Comparison of ENCODE assay signal across 17 cellular contexts in the genomic region with DNA sequence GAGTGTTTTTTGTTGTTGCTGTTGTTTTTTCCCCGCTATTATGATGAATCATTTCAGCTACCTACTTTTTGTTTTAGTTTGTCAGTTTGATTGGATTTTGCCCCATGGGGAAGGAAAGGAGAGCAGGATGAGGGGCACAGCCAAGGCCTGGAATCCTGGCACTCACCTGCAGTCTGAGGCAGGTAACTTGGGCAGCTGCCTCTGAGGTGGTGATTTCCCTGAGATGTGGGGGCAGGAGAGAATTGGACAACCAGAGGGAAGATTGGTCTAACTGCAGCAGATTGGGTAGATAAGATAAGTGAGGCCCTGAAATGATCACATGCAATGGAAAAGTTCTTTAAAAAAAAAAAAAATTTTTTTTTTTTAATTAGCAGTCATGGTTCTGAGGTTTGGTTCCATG. TPM values are rescaled to one million over a fixed set of nuclear protein-coding genes. Genes with fewer than 3 reads are reported as not detected.
DNase-seq lines count a peak whose midpoint lies in the region; ATAC-seq and TF ChIP-seq lines count a peak whose summit lies in the region.
"Had no signal": no experiment of that assay in that cellular context is flagged by ENCODE, and none has a peak within 500 bp of the region (broad histone marks: within the 10 kb centered on the region; RNA-seq: fewer than 3 reads in every experiment).

No MANE protein-coding gene starts in this region.

- H3K4me3 ChIP-seq in CD4-positive, CD25-positive, alpha-beta regulatory T cell (ENCODE audit: low read depth, low read length) = peak overlapping the region; percentile 26
- no peak overlapping the region for H3K4me3 ChIP-seq in IMR-90 (ENCODE audit: insufficient read depth, low read depth, low read length)
- H3K4me3 ChIP-seq: MG63, right atrium auricular region, testis had no signal

- H3K9me3 ChIP-seq in CD4-positive, CD25-positive, alpha-beta regulatory T cell (ENCODE audit: control insufficient read depth in 2 of 2, low read length in 2 of 2) = no peaks in the 10 kb centered on the region
- no peaks in the 10 kb centered on the region for H3K9me3 ChIP-seq in IMR-90 (ENCODE audit: control insufficient read depth, insufficient read depth, low read length)
- H3K9me3 ChIP-seq: BE2C, MG63, right atrium auricular region, testis had no signal

- H2BK20ac ChIP-seq in IMR-90 (ENCODE audit: low read depth, low read length) = no peak overlapping the region

- H3K4ac ChIP-seq in IMR-90 (ENCODE audit: low read depth, low read length) = no peak overlapping the region

- H3K36me3 Mint-ChIP-seq in CD4-positive, CD25-positive, alpha-beta regulatory T cell = peaks cover 7% of the 10 kb centered on the region
- H3K36me3 Mint-ChIP-seq in activated T-cell treated with anti-CD3 and anti-CD28 coated beads, Interleukin-2, amount 50 U/mL, for 4 hours (ENCODE audit: insufficient read depth) = peaks cover 4% of the 10 kb centered on the region
- H3K36me3 Mint-ChIP-seq in natural killer cell = no peaks in the 10 kb centered on the region

- 0 out of 2 replicates have a peak, but pooled peaks cover 4% of the 10 kb centered on the region for H3K9me1 ChIP-seq in IMR-90 (ENCODE audit: insufficient read depth, low read length)

- no peak overlapping the region for H3K14ac ChIP-seq in IMR-90 (replicated peaks; ENCODE audit: low read depth, low read length)

- H2AK5ac ChIP-seq in IMR-90 (ENCODE audit: low read depth, low read length) = no peak overlapping the region

- peaks cover 12 to 67% (median 31%) of the 10 kb centered on the region in 4 donors for H3K4me1 Mint-ChIP-seq in CD4-positive, CD25-positive, alpha-beta regulatory T cell
- H3K4me1 Mint-ChIP-seq in activated T-cell treated with anti-CD3 and anti-CD28 coated beads, Interleukin-2, amount 50 U/mL, for 4 hours (ENCODE audit: low read depth) = peaks cover 43% of the 10 kb centered on the region
- peaks cover 28 to 38% of the 10 kb centered on the region in 2 donors for H3K4me1 Mint-ChIP-seq in natural killer cell

- in situ Hi-C loops in IMR-90 (cut with MboI; ENCODE audit: low sequenced_read_pairs) = no loop called here

- H2AK9ac ChIP-seq in IMR-90 (replicated peaks; ENCODE audit: low read depth, low read length, poor library complexity) = no peak overlapping the region

- H3K9ac ChIP-seq in IMR-90 (ENCODE audit: low read depth, low read length) = no peak overlapping the region

- H4K20me1 ChIP-seq in IMR-90 (ENCODE audit: insufficient read depth, low read length) = no peaks in the 10 kb centered on the region

- no peak for DNase-seq in CD4-positive, CD25-positive, alpha-beta regulatory T cell
- DNase-seq in IMR-90 (no peak), natural killer cell (no peak), NCI-H1092 treated with DMSO at 0.1 percent for 48 hours (lab: John Stamatoyannopoulos, UW) (no peak)
- no peak for DNase-seq in activated T-cell treated with anti-CD3 and anti-CD28 coated beads, Interleukin-2, amount 50 U/mL, for 4 hours
- DNase-seq in activated CD4-positive, CD25-positive, alpha-beta regulatory T cell treated with anti-CD3 and anti-CD28 coated beads, Interleukin-2, amount 50 U/mL, for 72 hours = no peak
- DNase-seq: amygdala, BE2C, hypothalamus, kidney glomerular epithelial cell, MG63, midbrain, NCI-H1930, NCI-H510A, testis had no signal

- no CpG with 5 or more reads among the region's 1 CpG for WGBS in IMR-90 (ENCODE audit: extremely low coverage in 2 of 2, insufficient read length in 1 of 2), 2 experiments

- H3K4me1 ChIP-seq in CD4-positive, CD25-positive, alpha-beta regulatory T cell (ENCODE audit: control insufficient read depth, insufficient read depth, low read length, poor library complexity, severe bottlenecking) = peaks cover 46% of the 10 kb centered on the region
- H3K4me1 ChIP-seq in IMR-90 (ENCODE audit: control insufficient read depth, insufficient read depth, low read length) = peaks cover 2% of the 10 kb centered on the region; the same call in 1 of the 2 replicates
- H3K4me1 ChIP-seq: BE2C, right atrium auricular region, testis had no signal

- no peak overlapping the region for H3K56ac ChIP-seq in IMR-90 (ENCODE audit: extremely low read depth, insufficient read depth, low read length)

- peak overlapping the region; percentile 41 for H2AFZ ChIP-seq in IMR-90 (replicated peaks; ENCODE audit: low read length, poor library complexity)

- H4K8ac ChIP-seq in IMR-90 (ENCODE audit: low read depth in 2 of 2, low read length in 2 of 2) = no peak overlapping the region

- H3K23ac ChIP-seq in IMR-90 (ENCODE audit: low read depth, low read length) = no peak overlapping the region

- CTCF ChIA-PET in IMR-90 (lab: Yijun Ruan, JAX) = no interaction called here

- H3K27ac Mint-ChIP-seq in CD4-positive, CD25-positive, alpha-beta regulatory T cell = peak overlapping the region; percentile 98 to 99 (median 99)
- peak overlapping the region; percentile 97 to 99 for H3K27ac Mint-ChIP-seq in natural killer cell

- TF ChIP-seq RAD21 in IMR-90 (IDR thresholded peaks at IDR 0.05; ENCODE audit: low read length) = no peak

- POLR2A ChIA-PET in IMR-90 (lab: Charles Lee; ENCODE audit: unreplicated experiment) = no interaction called here

- peak overlapping the region; percentile 90 for H3K27ac ChIP-seq in CD4-positive, CD25-positive, alpha-beta regulatory T cell (ENCODE audit: insufficient read depth, low read length, poor library complexity, severe bottlenecking)
- no peak overlapping the region for H3K27ac ChIP-seq in IMR-90 (ENCODE audit: insufficient read depth, low read length)
- H3K27ac ChIP-seq: right atrium auricular region, testis had no signal

- H3K79me1 ChIP-seq in IMR-90 (ENCODE audit: low read depth in 1 of 2, low read length in 2 of 2) = no peaks in the 10 kb centered on the region

- no peak overlapping the region for H4K5ac ChIP-seq in IMR-90 (ENCODE audit: low read depth, low read length)

- H3K27me3 ChIP-seq in CD4-positive, CD25-positive, alpha-beta regulatory T cell (ENCODE audit: control insufficient read depth, insufficient read depth, low read length) = no peaks in the 10 kb centered on the region
- H3K27me3 ChIP-seq in IMR-90 (ENCODE audit: control insufficient read depth, insufficient read depth, low read length) = peaks cover 7% of the 10 kb centered on the region
- H3K27me3 ChIP-seq: BE2C, MG63, right atrium auricular region, testis had no signal

- dilution Hi-C loops in IMR-90 (cut with HindIII; ENCODE audit: low sequenced_read_pairs, unreplicated experiment) = no loop called here

- peak overlapping the region; percentile 56 to 83 (median 72) for H3K4me3 Mint-ChIP-seq in CD4-positive, CD25-positive, alpha-beta regulatory T cell
- peak overlapping the region; percentile 33 for H3K4me3 Mint-ChIP-seq in activated T-cell treated with anti-CD3 and anti-CD28 coated beads, Interleukin-2, amount 50 U/mL, for 4 hours
- peak overlapping the region; percentile 76 for H3K4me3 Mint-ChIP-seq in natural killer cell

- no peak overlapping the region for H3K18ac ChIP-seq in IMR-90 (ENCODE audit: low read depth, low read length)

- no peak for TF ChIP-seq POLR2A in IMR-90 (IDR thresholded peaks at IDR 0.05; ENCODE audit: low read depth, low read length)

- no peak overlapping the region for H2BK120ac ChIP-seq in IMR-90 (ENCODE audit: low read depth, low read length)

- TF ChIP-seq CTCF in IMR-90 (conservative IDR thresholded peaks at IDR 0.05; ENCODE audit: low read depth, low read length) (no peak), natural killer cell (IDR thresholded peaks at IDR 0.05) (no peak)

- H2BK15ac ChIP-seq in IMR-90 (ENCODE audit: low read depth, low read length) = no peak overlapping the region

- no peak overlapping the region for H2BK5ac ChIP-seq in IMR-90 (ENCODE audit: low read depth, low read length, poor library complexity, severe bottlenecking)

- BruUV-seq in IMR-90 (replicated peaks; lab: Mats Ljungman, UMichigan) = no TSS peak

- no peak overlapping the region for H4K91ac ChIP-seq in IMR-90 (ENCODE audit: insufficient read depth, low read depth, low read length)

- no peaks in the 10 kb centered on the region for H3K27me3 Mint-ChIP-seq in CD4-positive, CD25-positive, alpha-beta regulatory T cell
- no peaks in the 10 kb centered on the region for H3K27me3 Mint-ChIP-seq in activated T-cell treated with anti-CD3 and anti-CD28 coated beads, Interleukin-2, amount 50 U/mL, for 4 hours (ENCODE audit: low read depth)
- H3K27me3 Mint-ChIP-seq in natural killer cell (ENCODE audit: low read depth in 2 of 2) = no peaks in the 10 kb centered on the region

- no peak for ATAC-seq in CD4-positive, CD25-positive, alpha-beta regulatory T cell (ENCODE audit: low read depth in 2 of 2)
- ATAC-seq in IMR-90 (ENCODE audit: low read depth) (no peak), natural killer cell (no peak), GM21447 (IDR thresholded peaks at IDR 0.05; ENCODE audit: unreplicated experiment) (no peak)
- ATAC-seq in activated T-cell treated with anti-CD3 and anti-CD28 coated beads, Interleukin-2, amount 50 U/mL, for 4 hours = no peak

- intact Hi-C loops in IMR-90 (cut with micrococcal nuclease) = no loop called here
- intact Hi-C loops in natural killer cell (cut with micrococcal nuclease) = loop anchor here (5.0 to 10.0 kb wide), 2 partner anchors 34 to 109 kb away; a partner anchor contains a TSS

- peaks cover 5% of the 10 kb centered on the region for H3K36me3 ChIP-seq in CD4-positive, CD25-positive, alpha-beta regulatory T cell (ENCODE audit: control insufficient read depth, insufficient read depth, low read length)
- no peaks in the 10 kb centered on the region for H3K36me3 ChIP-seq in IMR-90 (ENCODE audit: control insufficient read depth, insufficient read depth, low read length)
- H3K36me3 ChIP-seq: BE2C, MG63, right atrium auricular region had no signal

- no peak overlapping the region for H3K4me2 ChIP-seq in IMR-90 (ENCODE audit: low read depth, low read length)

- H3K9me3 Mint-ChIP-seq in CD4-positive, CD25-positive, alpha-beta regulatory T cell = no peaks in the 10 kb centered on the region
- no peaks in the 10 kb centered on the region for H3K9me3 Mint-ChIP-seq in activated T-cell treated with anti-CD3 and anti-CD28 coated beads, Interleukin-2, amount 50 U/mL, for 4 hours
- no peaks in the 10 kb centered on the region for H3K9me3 Mint-ChIP-seq in natural killer cell

RNA-seq across cellular contexts. Expression of a gene that starts 1.5 kb away (rescaled TPM):
- total RNA-seq in CD4-positive, CD25-positive, alpha-beta regulatory T cell = 53.0 TPM
- polyA plus RNA-seq in CD4-positive, CD25-positive, alpha-beta regulatory T cell = 10 to 100 TPM; 33.5 to 43.2 (median 37.6) TPM
- total RNA-seq in IMR-90 (2012; rRNA removed) (not detected in 2 replicates), natural killer cell (10 to 100 TPM; 33.8 to 48.2 (median 41.2) TPM)
- 0.03 TPM in 1 of 2 replicates, not detected in the other for polyA plus RNA-seq in IMR-90 (2012; rRNA removed)
- polyA plus RNA-seq in IMR-90 (2012; cell fraction: cytosol; rRNA removed) = not detected in 2 replicates
- 0.07 TPM in 1 of 2 replicates, not detected in the other for polyA plus RNA-seq in IMR-90 (2012; cell fraction: nucleus; rRNA removed; ENCODE audit: low replicate concordance)
- 10 to 100 TPM; 20.4 to 22.7 (median 22.4) TPM for total RNA-seq in activated T-cell treated with anti-CD3 and anti-CD28 coated beads, Interleukin-2, amount 50 U/mL, for 4 hours
- total RNA-seq: right atrium auricular region had no signal

RNA-seq across cellular contexts. Expression of a gene that starts 31.9 kb away (rescaled TPM):
- total RNA-seq in CD4-positive, CD25-positive, alpha-beta regulatory T cell = 31.0 TPM
- polyA plus RNA-seq in CD4-positive, CD25-positive, alpha-beta regulatory T cell = under 1 TPM; 0.22 to 0.79 (median 0.55) TPM
- total RNA-seq in IMR-90 (2012; rRNA removed) (16.1 and 26.2 TPM in 2 replicates), natural killer cell (10 to 100 TPM; 36.4 to 41.3 (median 39.8) TPM)
- polyA plus RNA-seq in IMR-90 (2012; rRNA removed) = 3.8 and 4.4 TPM in 2 replicates
- polyA plus RNA-seq in IMR-90 (2012; cell fraction: cytosol; rRNA removed) = 0.73 and 1.0 TPM in 2 replicates
- polyA plus RNA-seq in IMR-90 (2012; cell fraction: nucleus; rRNA removed; ENCODE audit: low replicate concordance) = 1.0 and 9.8 TPM in 2 replicates
- total RNA-seq in activated T-cell treated with anti-CD3 and anti-CD28 coated beads, Interleukin-2, amount 50 U/mL, for 4 hours = 10 to 100 TPM; 10.3 to 11.0 (median 10.8) TPM

RNA-seq across cellular contexts. Expression of a gene that starts 31.9 kb away (rescaled TPM):
- 78.1 TPM for total RNA-seq in CD4-positive, CD25-positive, alpha-beta regulatory T cell
- polyA plus RNA-seq in CD4-positive, CD25-positive, alpha-beta regulatory T cell = 10 to 100 TPM; 34.4 to 44.3 (median 42.6) TPM
- 66.5 and 106 TPM in 2 replicates for total RNA-seq in IMR-90 (2012; rRNA removed)
- 43.6 and 52.1 TPM in 2 replicates for polyA plus RNA-seq in IMR-90 (2012; rRNA removed)
- polyA plus RNA-seq in IMR-90 (2012; cell fraction: cytosol; rRNA removed) = 12.2 and 19.4 TPM in 2 replicates
- 28.0 and 118 TPM in 2 replicates for polyA plus RNA-seq in IMR-90 (2012; cell fraction: nucleus; rRNA removed; ENCODE audit: low replicate concordance)
- total RNA-seq in activated T-cell treated with anti-CD3 and anti-CD28 coated beads, Interleukin-2, amount 50 U/mL, for 4 hours = 10 to 100 TPM; 55.2 to 65.7 (median 64.0) TPM
- total RNA-seq in natural killer cell = 10 to 100 TPM; 71.1 to 79.9 (median 78.2) TPM

Comparison
In these comparisons a context has a peak if more than half of its experiments do, and no peak if none do; other contexts are left out.
1. RNA of a gene that starts 1.5 kb away (total RNA-seq): 53.0 TPM in CD4-positive, CD25-positive, alpha-beta regulatory T cell (single experiment), 33.8 to 48.2 TPM in natural killer cell and 20.4 to 22.7 TPM in activated T-cell treated with anti-CD3 and anti-CD28 coated beads, Interleukin-2, amount 50 U/mL, for 4 hours; not detected in IMR-90; every median in the first group is over 10 times any median in the second.
2. Peak in every context shown above with its lines, with median percentiles within 50 percentile points of each other: H3K4me3 Mint-ChIP-seq.